ENCODE assay signal across 18 cellular contexts in the genomic region with DNA sequence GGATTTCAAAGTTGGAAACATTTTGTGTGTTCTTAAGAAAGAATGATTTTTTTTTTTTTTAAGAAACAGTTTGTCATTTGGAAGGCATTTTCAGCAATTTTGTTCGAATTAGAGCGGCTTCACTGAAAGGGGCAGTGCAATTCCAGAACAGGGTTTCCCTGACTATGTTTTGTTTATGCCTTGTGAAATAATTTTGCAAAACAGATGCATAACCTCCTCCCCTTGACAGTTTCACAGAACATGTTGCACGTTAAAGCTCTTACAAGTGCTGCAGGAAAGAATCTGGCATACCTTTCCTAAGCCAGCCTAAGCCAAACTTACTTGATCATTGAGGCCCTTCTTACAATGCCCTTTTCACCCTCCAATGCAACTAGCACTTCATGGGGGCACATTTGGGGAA.
A peak's percentile ranks its signal among the peaks of the same experiment; 100 is the strongest.
DNase-seq lines count a peak whose midpoint lies in the region; ATAC-seq and TF ChIP-seq lines count a peak whose summit lies in the region.
"Had no signal": no experiment of that assay in that cellular context is flagged by ENCODE, and none has a peak within 500 bp of the region (broad histone marks: within the 10 kb centered on the region; RNA-seq: fewer than 3 reads in every experiment).

No MANE protein-coding gene starts in this region.

- no peak overlapping the region for H2AFZ ChIP-seq in hepatocyte

- DNase-seq in amniotic epithelial cell (ENCODE audit: low read depth) (peak; percentile 80), fibroblast of villous mesenchyme (ENCODE audit: low read depth) (peak; percentile 75), hepatocyte (ENCODE audit: low spot score) (peak; percentile 19), ureter (ENCODE audit: low spot score) (peak; percentile 2), GM20000 (ENCODE audit: low spot score) (no peak), left ventricle myocardium inferior (no peak)
- DNase-seq: AML-193; Caco-2; Calu3; CD4-positive, alpha-beta T cell; CD8-positive, alpha-beta T cell; DMS79 treated with DMSO at 0.1 percent for 48 hours; GF-D8 had no signal

- no peaks in the 10 kb centered on the region for H3K27me3 ChIP-seq in hepatocyte
- no peaks in the 10 kb centered on the region for H3K27me3 ChIP-seq in left ventricle myocardium inferior (ENCODE audit: low read depth)
- H3K27me3 ChIP-seq: BLaER1 treated with 17β-estradiol and CSF1 and Interleukin-3, amounts not matched to agents 10 nM and 100 nM had no signal

- peak overlapping the region; percentile 15 for H3K27ac ChIP-seq in hepatocyte
- no peak overlapping the region for H3K27ac ChIP-seq in left ventricle myocardium inferior (replicated peaks)
- H3K27ac ChIP-seq: 22Rv1; BLaER1 treated with 17β-estradiol and CSF1 and Interleukin-3, amounts not matched to agents 10 nM and 100 nM; C4-2B had no signal

- H3K4me1 ChIP-seq in hepatocyte (ENCODE audit: insufficient read depth) = peaks cover 23% of the 10 kb centered on the region
- H3K4me1 ChIP-seq in left ventricle myocardium inferior = peaks cover 8% of the 10 kb centered on the region
- H3K4me1 ChIP-seq: A549 had no signal

- no peaks in the 10 kb centered on the region for H3K9me2 ChIP-seq in hepatocyte (replicated peaks; ENCODE audit: insufficient read depth)

- intact Hi-C loops in left ventricle myocardium inferior (cut with micrococcal nuclease) = no loop called here

- H4K20me1 ChIP-seq in hepatocyte (ENCODE audit: insufficient read depth, poor library complexity, severe bottlenecking) = no peaks in the 10 kb centered on the region
- H4K20me1 ChIP-seq: BLaER1 treated with 17β-estradiol and CSF1 and Interleukin-3, amounts not matched to agents 10 nM and 100 nM had no signal

- H3K36me3 ChIP-seq in hepatocyte (replicated peaks; ENCODE audit: insufficient read depth, low read depth) = no peaks in the 10 kb centered on the region
- no peaks in the 10 kb centered on the region for H3K36me3 ChIP-seq in left ventricle myocardium inferior
- H3K36me3 ChIP-seq: BLaER1 treated with 17β-estradiol and CSF1 and Interleukin-3, amounts not matched to agents 10 nM and 100 nM had no signal

- H3K79me2 ChIP-seq in hepatocyte = no peaks in the 10 kb centered on the region

- H3K4me3 ChIP-seq in fibroblast of villous mesenchyme (ENCODE audit: low read depth, low read length) = no peak overlapping the region
- no peak overlapping the region for H3K4me3 ChIP-seq in hepatocyte
- H3K4me3 ChIP-seq in left ventricle myocardium inferior = no peak overlapping the region
- H3K4me3 ChIP-seq: A549; BLaER1 treated with 17β-estradiol and CSF1 and Interleukin-3, amounts not matched to agents 10 nM and 100 nM had no signal

- H3K9me3 ChIP-seq in hepatocyte (ENCODE audit: low read depth) (no peaks in the 10 kb centered on the region), left ventricle myocardium inferior (replicated peaks) (no peaks in the 10 kb centered on the region)
- H3K9me3 ChIP-seq: A549; BLaER1 treated with 17β-estradiol and CSF1 and Interleukin-3, amounts not matched to agents 10 nM and 100 nM; Caco-2 had no signal

- H3K4me2 ChIP-seq in hepatocyte = no peak overlapping the region
- H3K4me2 ChIP-seq: A549; BLaER1 treated with 17β-estradiol and CSF1 and Interleukin-3, amounts not matched to agents 10 nM and 100 nM had no signal

- 69% methylated on average over 3 of the region's 3 CpGs for WGBS in hepatocyte (ENCODE audit: low lambda C conversion rate, missing lambda C conversion rate)

- TF ChIP-seq CTCF in fibroblast of villous mesenchyme (IDR thresholded peaks at IDR 0.05; ENCODE audit: insufficient read depth, low read depth, low read length) = no peak
- TF ChIP-seq CTCF in hepatocyte (IDR thresholded peaks at IDR 0.05; ENCODE audit: poor library complexity) = no peak
- no peak for TF ChIP-seq CTCF in GM20000 (IDR thresholded peaks at IDR 0.05; ENCODE audit: extremely low read depth, missing control alignments)
- no peak for TF ChIP-seq CTCF in left ventricle myocardium inferior (IDR thresholded peaks at IDR 0.05; ENCODE audit: borderline replicate concordance)

- ATAC-seq in HG03196 (IDR thresholded peaks at IDR 0.05; ENCODE audit: unreplicated experiment) = no peak
- ATAC-seq: A549; CD8-positive, alpha-beta T cell had no signal

Comparison
In these comparisons a context has a peak if more than half of its experiments do, and no peak if none do; other contexts are left out.
1. DNase-seq: peak in amniotic epithelial cell (single experiment), fibroblast of villous mesenchyme (single experiment), hepatocyte (single experiment) and ureter (single experiment); none in GM20000 (single experiment) and left ventricle myocardium inferior (single experiment).